7 cellular contexts compared by ENCODE assay signal in the genomic region with DNA sequence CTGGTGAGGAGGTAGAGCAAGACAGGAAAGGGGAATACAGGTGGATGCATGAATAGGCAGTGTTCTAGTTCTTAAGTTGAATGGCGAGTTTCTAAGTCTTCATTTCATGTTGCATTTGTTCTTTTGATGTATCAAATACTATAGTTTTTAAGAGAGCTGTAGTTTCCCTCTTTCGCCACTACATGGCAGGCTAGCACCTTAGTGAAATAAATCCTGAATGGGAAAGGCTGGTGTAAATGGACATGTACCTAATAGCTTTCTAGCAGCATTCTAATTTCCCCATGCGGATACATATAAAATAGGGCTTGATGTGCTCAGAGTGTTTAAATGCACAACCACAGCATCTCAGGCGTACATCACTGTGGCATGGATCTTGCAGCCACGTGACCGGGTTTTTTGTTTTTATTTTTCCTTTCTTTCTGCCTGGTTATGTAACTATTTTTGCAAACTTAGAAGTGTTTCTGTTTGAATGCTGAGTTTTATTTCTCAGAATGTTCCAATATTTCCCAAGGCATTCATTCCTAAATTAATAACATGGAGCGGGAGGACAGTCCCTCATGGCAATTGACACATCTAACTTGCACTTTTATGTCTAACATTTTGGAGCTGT. TPM values are rescaled to one million over a fixed set of nuclear protein-coding genes. Genes with fewer than 3 reads are reported as not detected.
DNase-seq lines count a peak whose midpoint lies in the region; ATAC-seq lines count a peak whose summit lies in the region.

No MANE protein-coding gene starts in this region.

- peak; percentile 64 for DNase-seq in Daoy (ENCODE audit: low read depth)
- peak; percentile 33 for DNase-seq in KG1 (lab: John Stamatoyannopoulos, UW)
- peak; percentile 51 to 90 for DNase-seq in NOMO-1 (lab: John Stamatoyannopoulos, UW; ENCODE audit: unreplicated experiment in 2 of 2)
- DNase-seq in amniotic epithelial cell (ENCODE audit: low read depth): peak; percentile 80
- peak; percentile 24 for DNase-seq in left cardiac atrium
- DNase-seq in skeletal muscle cell (ENCODE audit: low read depth): peak; percentile 54
- DNase-seq in activated T-cell treated with anti-CD3 and anti-CD28 coated beads, Interleukin-2, amount 50 U/mL, for 24 hours: no peak

- intact Hi-C loops in left cardiac atrium (cut with DNase I): loop anchor here (2.0 to 10.0 kb wide), 3 partner anchors 48 to 129 kb away; no protein-coding TSS in a partner anchor

- H3K27ac Mint-ChIP-seq in activated T-cell treated with anti-CD3 and anti-CD28 coated beads, Interleukin-2, amount 50 U/mL, for 24 hours: no peak overlapping the region

- H3K4me3 Mint-ChIP-seq in activated T-cell treated with anti-CD3 and anti-CD28 coated beads, Interleukin-2, amount 50 U/mL, for 24 hours: no peak overlapping the region

- H3K27me3 Mint-ChIP-seq in activated T-cell treated with anti-CD3 and anti-CD28 coated beads, Interleukin-2, amount 50 U/mL, for 24 hours: no peaks in the 10 kb centered on the region

- peak in 1 of 2 donors; percentile 19 for ATAC-seq in left cardiac atrium

- H3K4me1 Mint-ChIP-seq in activated T-cell treated with anti-CD3 and anti-CD28 coated beads, Interleukin-2, amount 50 U/mL, for 24 hours (ENCODE audit: low read depth): peaks cover 12% of the 10 kb centered on the region

- no peak overlapping the region for H3K4me3 ChIP-seq in skeletal muscle cell (ENCODE audit: low read depth, low read length)

- H3K9me3 Mint-ChIP-seq in activated T-cell treated with anti-CD3 and anti-CD28 coated beads, Interleukin-2, amount 50 U/mL, for 24 hours: no peaks in the 10 kb centered on the region

- no peaks in the 10 kb centered on the region for H3K36me3 Mint-ChIP-seq in activated T-cell treated with anti-CD3 and anti-CD28 coated beads, Interleukin-2, amount 50 U/mL, for 24 hours (ENCODE audit: low read depth)

RNA-seq across cellular contexts. Expression of a gene that starts 23.5 kb away (rescaled TPM):
- 10.0 and 17.6 TPM in 2 replicates for total RNA-seq in Daoy (2014; rRNA removed; shearing (Covaris generic))
- 10 to 100 TPM; 10.7 to 12.3 TPM for total RNA-seq in left cardiac atrium

RNA-seq across cellular contexts. Expression of a gene that starts 24.5 kb away (rescaled TPM):
- total RNA-seq in Daoy (2014; rRNA removed; shearing (Covaris generic)): 19.1 and 21.3 TPM in 2 replicates
- 10 to 100 TPM; 41.1 to 69.7 TPM for total RNA-seq in left cardiac atrium

RNA-seq across cellular contexts. Expression of a gene that starts 47.9 kb away (rescaled TPM):
- 2.3 and 4.2 TPM in 2 replicates for total RNA-seq in Daoy (2014; rRNA removed; shearing (Covaris generic))
- 1 to 10 TPM; 3.7 to 4.3 TPM for total RNA-seq in left cardiac atrium
